Comparison of ENCODE assay signal across 8 cellular contexts in the genomic region with DNA sequence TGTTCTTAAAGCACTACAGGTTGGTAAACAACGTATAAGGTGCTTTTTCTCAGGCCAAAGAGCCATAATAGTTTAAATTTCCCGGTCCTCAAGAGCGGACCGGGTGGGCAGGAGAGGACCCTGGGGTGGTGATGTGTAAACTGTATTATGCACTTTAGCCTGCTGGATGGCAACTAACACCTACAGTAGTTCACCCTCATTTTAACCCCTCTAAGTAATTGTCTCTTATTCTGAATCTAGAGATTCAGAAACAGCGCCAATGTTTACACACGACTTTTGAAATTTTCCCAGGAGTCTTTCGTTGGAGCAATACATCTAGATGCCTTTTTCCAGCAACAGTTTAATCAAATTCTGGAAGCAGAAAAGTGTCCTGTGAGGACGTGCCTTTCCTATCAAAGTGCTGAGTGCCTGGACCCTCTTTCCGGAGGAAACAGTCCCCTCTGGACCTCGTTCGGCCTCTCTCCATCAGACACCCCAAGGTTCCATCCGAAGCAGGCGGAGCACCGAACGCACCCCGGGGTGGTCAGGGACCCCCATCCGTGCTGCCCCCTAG. TPM values are rescaled to one million over a fixed set of nuclear protein-coding genes. Genes with fewer than 3 reads are reported as not detected.
A peak's percentile ranks its signal among the peaks of the same experiment; 100 is the strongest.
DNase-seq lines count a peak whose midpoint lies in the region; TF ChIP-seq lines count a peak whose summit lies in the region.

No MANE protein-coding gene starts in this region.

- TF ChIP-seq RAD21 in Ishikawa (IDR thresholded peaks at IDR 0.05; ENCODE audit: low read depth) = no peak
- no peak for TF ChIP-seq RAD21 in neural cell (conservative IDR thresholded peaks at IDR 0.05)

- peaks cover 0 to 13% (median 4%) of the 10 kb centered on the region in 11 experiments; a peak in 4 of 22 replicates for H4K20me1 ChIP-seq in BLaER1 treated with 17β-estradiol and CSF1 and Interleukin-3, amounts not matched to agents 10 nM and 100 nM
- no peaks in the 10 kb centered on the region for H4K20me1 ChIP-seq in neural cell (ENCODE audit: insufficient read depth)
- H4K20me1 ChIP-seq in OCI-LY7 (ENCODE audit: insufficient read depth, low read length) = no peaks in the 10 kb centered on the region

- TF ChIP-seq CTCF in neural cell (IDR thresholded peaks at IDR 0.05; ENCODE audit: poor library complexity, severe bottlenecking) (no peak), OCI-LY7 (conservative IDR thresholded peaks at IDR 0.05; ENCODE audit: low read length) (no peak)

- peaks cover 43 to 65% (median 54%) of the 10 kb centered on the region in 11 experiments for H3K27me3 ChIP-seq in BLaER1 treated with 17β-estradiol and CSF1 and Interleukin-3, amounts not matched to agents 10 nM and 100 nM
- H3K27me3 ChIP-seq in ectodermal cell (ENCODE audit: control insufficient read depth, insufficient read depth, low read length, poor library complexity, severe bottlenecking) = peaks cover 36% of the 10 kb centered on the region
- H3K27me3 ChIP-seq in neural cell (ENCODE audit: insufficient read depth, low read depth, low read length) = peaks cover 40% of the 10 kb centered on the region

- no peaks in the 10 kb centered on the region for H3F3A ChIP-seq in neural cell (ENCODE audit: insufficient read depth, low read length, poor library complexity, severe bottlenecking)

- no peaks in the 10 kb centered on the region for H3K79me2 ChIP-seq in neural cell (replicated peaks; ENCODE audit: insufficient read depth, low read length)
- no peaks in the 10 kb centered on the region for H3K79me2 ChIP-seq in OCI-LY7 (ENCODE audit: insufficient read depth, low read depth, low read length)

- H3K4me2 ChIP-seq in BLaER1 treated with 17β-estradiol and CSF1 and Interleukin-3, amounts not matched to agents 10 nM and 100 nM = peak overlapping the region in 5 of 11 experiments; percentile 92 to 99 (median 96); a peak in 5 of 22 replicates
- peak overlapping the region; percentile 75 for H3K4me2 ChIP-seq in neural cell (ENCODE audit: low read length)
- H3K4me2 ChIP-seq in OCI-LY7 (ENCODE audit: low read length) = no peak overlapping the region

- peaks cover 8 to 23% (median 18%) of the 10 kb centered on the region in 10 experiments; a peak in 19 of 20 replicates for H3K4me1 ChIP-seq in BLaER1 treated with 17β-estradiol and CSF1 and Interleukin-3, amounts not matched to agents 10 nM and 100 nM
- H3K4me1 ChIP-seq in ectodermal cell (ENCODE audit: control insufficient read depth, insufficient read depth, low read length) (peaks cover 3% of the 10 kb centered on the region), OCI-LY7 (ENCODE audit: insufficient read depth, low read length, poor library complexity, severe bottlenecking) (no peaks in the 10 kb centered on the region)

- H3K36me3 ChIP-seq in BLaER1 treated with 17β-estradiol and CSF1 and Interleukin-3, amounts not matched to agents 10 nM and 100 nM = no peaks in the 10 kb centered on the region
- H3K36me3 ChIP-seq in ectodermal cell (ENCODE audit: control insufficient read depth, insufficient read depth, low read length) (no peaks in the 10 kb centered on the region), neural cell (ENCODE audit: insufficient read depth, low read length) (no peaks in the 10 kb centered on the region), OCI-LY7 (ENCODE audit: insufficient read depth, low read length) (no peaks in the 10 kb centered on the region)

- TF ChIP-seq EP300 in Ishikawa (IDR thresholded peaks at IDR 0.05; ENCODE audit: borderline replicate concordance) (no peak), neural cell (conservative IDR thresholded peaks at IDR 0.05; ENCODE audit: poor library complexity, severe bottlenecking) (no peak)

- H3K9me3 ChIP-seq in BLaER1 treated with 17β-estradiol and CSF1 and Interleukin-3, amounts not matched to agents 10 nM and 100 nM (replicated peaks in 1 of 11) = peaks cover 0 to 8% (median 0%) of the 10 kb centered on the region in 11 experiments; a peak in 1 of 22 replicates
- no peaks in the 10 kb centered on the region for H3K9me3 ChIP-seq in ectodermal cell (ENCODE audit: control insufficient read depth, low read length)
- H3K9me3 ChIP-seq in neural cell (ENCODE audit: low read length) = no peaks in the 10 kb centered on the region
- H3K9me3 ChIP-seq in OCI-LY7 (ENCODE audit: low read length) = no peaks in the 10 kb centered on the region

- POLR2A ChIA-PET in OCI-LY7 (lab: Charles Lee) = no interaction called here

- intact Hi-C loops in OCI-LY7 (cut with micrococcal nuclease; ENCODE audit: unreplicated experiment) = no loop called here

- BruUV-seq in OCI-LY7 (replicated peaks; lab: Mats Ljungman, UMichigan) = no TSS peak

- WGBS in ectodermal cell, 2 experiments = 10 to 15% methylated on average over 16 to 17 of the region's 17 CpGs

- H2AFZ ChIP-seq in neural cell (ENCODE audit: low read depth, low read length) (peak overlapping the region; percentile 81), OCI-LY7 (ENCODE audit: low read length) (no peak overlapping the region)

- H3K9me2 ChIP-seq in neural cell (ENCODE audit: insufficient read depth, low read length) (no peaks in the 10 kb centered on the region), OCI-LY7 (ENCODE audit: insufficient read depth, low read length) (no peaks in the 10 kb centered on the region)

- H3K4me3 ChIP-seq in BLaER1 treated with 17β-estradiol and CSF1 and Interleukin-3, amounts not matched to agents 10 nM and 100 nM = peak overlapping the region in 7 of 10 experiments; percentile 61 to 79 (median 67); a peak in 8 of 20 replicates
- H3K4me3 ChIP-seq in ectodermal cell (ENCODE audit: insufficient read depth, low read depth, low read length) (peak overlapping the region; percentile 81), neural cell (ENCODE audit: low read length) (peak overlapping the region; percentile 96), OCI-LY7 (ENCODE audit: low read depth, low read length, poor library complexity, severe bottlenecking) (no peak overlapping the region)

- no peak for DNase-seq in anterior cingulate cortex (lab: John Stamatoyannopoulos, UW)
- no peak for DNase-seq in activated gamma-delta T cell (lab: John Stamatoyannopoulos, UW)
- DNase-seq in hypothalamus (lab: John Stamatoyannopoulos, UW) = no peak
- DNase-seq in OCI-LY7 (ENCODE audit: low spot score) = no peak

- no peak overlapping the region for H3K9ac ChIP-seq in BLaER1 treated with 17β-estradiol and CSF1 and Interleukin-3, amounts not matched to agents 10 nM and 100 nM
- H3K9ac ChIP-seq in neural cell (ENCODE audit: low read length) = peak overlapping the region; percentile 50

- H3K27ac ChIP-seq in BLaER1 treated with 17β-estradiol and CSF1 and Interleukin-3, amounts not matched to agents 10 nM and 100 nM = no peak overlapping the region
- H3K27ac ChIP-seq in ectodermal cell (ENCODE audit: insufficient read depth, low read depth, low read length, poor library complexity, severe bottlenecking) (no peak overlapping the region), neural cell (ENCODE audit: low read length) (no peak overlapping the region), OCI-LY7 (ENCODE audit: low read depth, low read length, poor library complexity, severe bottlenecking) (no peak overlapping the region)

- CTCF ChIA-PET in OCI-LY7 (lab: Charles Lee; ENCODE audit: unreplicated experiment) = no interaction called here

TF ChIP-seq in Ishikawa, 13 proteins besides CTCF, POLR2A, EP300 and RAD21 (continues in another document):
- peak; percentile 72 for TF ChIP-seq ZBTB7A (IDR thresholded peaks at IDR 0.05; ENCODE audit: low read depth)

TF ChIP-seq in neural cell, 6 proteins besides CTCF, POLR2A, EP300 and RAD21:
- TF ChIP-seq SMC3 (conservative IDR thresholded peaks at IDR 0.05; ENCODE audit: poor library complexity) = no peak
- no peak for TF ChIP-seq POLR2AphosphoS5 (IDR thresholded peaks at IDR 0.05)
- TF ChIP-seq TAF1 (IDR thresholded peaks at IDR 0.05; ENCODE audit: low read depth) = no peak
- TF ChIP-seq MXI1 (conservative IDR thresholded peaks at IDR 0.05; ENCODE audit: poor library complexity, severe bottlenecking) = no peak
- TF ChIP-seq, protein P1, sequence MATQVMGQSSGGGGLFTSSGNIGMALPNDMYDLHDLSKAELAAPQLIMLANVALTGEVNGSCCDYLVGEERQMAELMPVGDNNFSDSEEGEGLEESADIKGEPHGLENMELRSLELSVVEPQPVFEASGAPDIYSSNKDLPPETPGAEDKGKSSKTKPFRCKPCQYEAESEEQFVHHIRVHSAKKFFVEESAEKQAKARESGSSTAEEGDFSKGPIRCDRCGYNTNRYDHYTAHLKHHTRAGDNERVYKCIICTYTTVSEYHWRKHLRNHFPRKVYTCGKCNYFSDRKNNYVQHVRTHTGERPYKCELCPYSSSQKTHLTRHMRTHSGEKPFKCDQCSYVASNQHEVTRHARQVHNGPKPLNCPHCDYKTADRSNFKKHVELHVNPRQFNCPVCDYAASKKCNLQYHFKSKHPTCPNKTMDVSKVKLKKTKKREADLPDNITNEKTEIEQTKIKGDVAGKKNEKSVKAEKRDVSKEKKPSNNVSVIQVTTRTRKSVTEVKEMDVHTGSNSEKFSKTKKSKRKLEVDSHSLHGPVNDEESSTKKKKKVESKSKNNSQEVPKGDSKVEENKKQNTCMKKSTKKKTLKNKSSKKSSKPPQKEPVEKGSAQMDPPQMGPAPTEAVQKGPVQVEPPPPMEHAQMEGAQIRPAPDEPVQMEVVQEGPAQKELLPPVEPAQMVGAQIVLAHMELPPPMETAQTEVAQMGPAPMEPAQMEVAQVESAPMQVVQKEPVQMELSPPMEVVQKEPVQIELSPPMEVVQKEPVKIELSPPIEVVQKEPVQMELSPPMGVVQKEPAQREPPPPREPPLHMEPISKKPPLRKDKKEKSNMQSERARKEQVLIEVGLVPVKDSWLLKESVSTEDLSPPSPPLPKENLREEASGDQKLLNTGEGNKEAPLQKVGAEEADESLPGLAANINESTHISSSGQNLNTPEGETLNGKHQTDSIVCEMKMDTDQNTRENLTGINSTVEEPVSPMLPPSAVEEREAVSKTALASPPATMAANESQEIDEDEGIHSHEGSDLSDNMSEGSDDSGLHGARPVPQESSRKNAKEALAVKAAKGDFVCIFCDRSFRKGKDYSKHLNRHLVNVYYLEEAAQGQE (IDR thresholded peaks at IDR 0.05; ENCODE audit: borderline replicate concordance) = no peak
- no peak for TF ChIP-seq EZH2 (IDR thresholded peaks at IDR 0.05; ENCODE audit: borderline replicate concordance, insufficient read depth, low read length, poor library complexity, severe bottlenecking)

RNA-seq across cellular contexts. Expression of a gene that starts 0.7 kb away (rescaled TPM):
- polyA plus RNA-seq in ectodermal cell (2013, experiment 1 of 4) = 28.6 TPM
- polyA plus RNA-seq in ectodermal cell (2013, experiment 2 of 4) = 30.0 TPM
- 22.0 TPM for polyA plus RNA-seq in ectodermal cell (2013, experiment 3 of 4)
- polyA plus RNA-seq in ectodermal cell (2013, experiment 4 of 4) = 26.5 TPM
- polyA plus RNA-seq in neural cell = 6.5 and 7.5 TPM in 2 replicates
- 4.1 and 7.1 TPM in 2 replicates for polyA minus RNA-seq in neural cell
- 0.50 and 1.8 TPM in 2 replicates for total RNA-seq in OCI-LY7 (2014; rRNA removed; shearing (Covaris generic))
- total RNA-seq in OCI-LY7 (2022) = 1.1 and 1.4 TPM in 2 replicates
